ENCODE assay signal across 8 cellular contexts in the genomic region with DNA sequence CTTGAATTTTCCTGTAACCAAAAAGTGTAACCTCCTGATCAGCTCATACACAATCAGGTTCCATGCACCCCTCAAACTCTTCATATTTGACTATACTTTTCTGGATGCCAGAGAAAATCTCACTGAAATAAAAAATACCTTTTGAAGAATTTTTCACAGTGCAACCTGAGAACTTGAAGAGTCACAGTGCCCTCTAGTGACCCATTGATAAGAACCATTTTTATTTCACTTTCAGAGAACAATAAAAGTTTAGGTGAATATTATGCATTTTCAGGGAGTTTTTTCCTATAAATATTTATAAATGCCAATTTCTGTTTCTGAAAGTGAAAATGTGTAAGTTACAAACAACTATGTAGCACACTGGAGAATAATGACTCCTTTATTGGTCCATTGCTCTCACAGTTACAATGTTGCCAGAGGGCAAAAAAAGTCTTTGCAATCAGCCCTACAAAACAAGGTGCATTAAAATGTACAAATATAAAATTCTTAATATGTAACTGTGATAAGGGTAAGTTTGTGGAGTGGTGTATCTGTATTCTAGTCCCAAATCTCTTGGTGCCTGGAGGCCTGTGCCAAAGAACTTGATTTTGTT.
DNase-seq lines count a peak whose midpoint lies in the region; ATAC-seq and TF ChIP-seq lines count a peak whose summit lies in the region.

No MANE protein-coding gene starts in this region.

- H3K36me3 Mint-ChIP-seq in mesothelial cell of epicardium = no peaks in the 10 kb centered on the region

- H3K27me3 Mint-ChIP-seq in mesothelial cell of epicardium (ENCODE audit: low read depth) = no peaks in the 10 kb centered on the region

- H3K4me3 ChIP-seq in astrocyte of the spinal cord (ENCODE audit: low read depth, low read length) = no peak overlapping the region

- H3K27ac Mint-ChIP-seq in mesothelial cell of epicardium = no peak overlapping the region

- peaks cover 7% of the 10 kb centered on the region for H3K9me3 Mint-ChIP-seq in mesothelial cell of epicardium

- no peak for ATAC-seq in activated CD4-positive, CD25-positive, alpha-beta regulatory T cell treated with anti-CD3 and anti-CD28 coated beads, Interleukin-2, amount 50 U/mL, for 24 hours

- DNase-seq in NCI-H510A treated with DMSO at 0.1 percent for 48 hours (lab: John Stamatoyannopoulos, UW) (peak; percentile 15), NCI-H510A (lab: John Stamatoyannopoulos, UW) (no peak), NAMALWA (ENCODE audit: low spot score) (peak; percentile 47), astrocyte of the spinal cord (ENCODE audit: low read depth, low spot score) (peak; percentile 50), mesothelial cell of epicardium (ENCODE audit: low spot score in 2 of 2, unreplicated experiment in 2 of 2) (no peak)
- DNase-seq in effector CD4-positive, alpha-beta T cell = no peak
- DNase-seq in activated T-cell treated with anti-CD3 and anti-CD28 coated beads, Interleukin-2, amount 50 U/mL, for 48 hours = no peak

- peak; percentile 50 for TF ChIP-seq CTCF in astrocyte of the spinal cord (IDR thresholded peaks at IDR 0.05; ENCODE audit: low read depth, low read length)
- peak; percentile 82 for TF ChIP-seq CTCF in mesothelial cell of epicardium (IDR thresholded peaks at IDR 0.05; ENCODE audit: unreplicated experiment)

- no peak overlapping the region for H3K4me3 Mint-ChIP-seq in mesothelial cell of epicardium

- peaks cover 1% of the 10 kb centered on the region for H3K4me1 Mint-ChIP-seq in mesothelial cell of epicardium

- in situ Hi-C loops in astrocyte of the spinal cord (cut with HindIII; ENCODE audit: low sequenced_read_pairs) = no loop called here

Comparison
In these comparisons a context has a peak if more than half of its experiments do, and no peak if none do; other contexts are left out.
1. DNase-seq: peak in NCI-H510A treated with DMSO at 0.1 percent for 48 hours (single experiment), NAMALWA (single experiment) and astrocyte of the spinal cord (single experiment); none in NCI-H510A (single experiment), mesothelial cell of epicardium (0 of 2), effector CD4-positive, alpha-beta T cell (single experiment) and activated T-cell treated with anti-CD3 and anti-CD28 coated beads, Interleukin-2, amount 50 U/mL, for 48 hours (0 of 2).